ENCODE assay signal across 13 cellular contexts in genomic region chr6:106844930-106845329, GRCh38.
DNase-seq lines count a peak whose midpoint lies in the region; ATAC-seq and TF ChIP-seq lines count a peak whose summit lies in the region.
"Had no signal": no experiment of that assay in that cellular context is flagged by ENCODE, and none has a peak within 500 bp of the region (broad histone marks: within the 10 kb centered on the region; RNA-seq: fewer than 3 reads in every experiment).

No MANE protein-coding gene starts in this region.

- no peaks in the 10 kb centered on the region for H3K4me1 ChIP-seq in endodermal cell (ENCODE audit: control insufficient read depth, insufficient read depth, low read length)
- no peaks in the 10 kb centered on the region for H3K4me1 ChIP-seq in right atrium auricular region

- no peaks in the 10 kb centered on the region for H3K36me3 Mint-ChIP-seq in endodermal cell (ENCODE audit: low read depth)

- H3K27ac Mint-ChIP-seq in endodermal cell = no peak overlapping the region
- H3K27ac Mint-ChIP-seq: activated CD4-positive, alpha-beta T cell treated with anti-CD3 and anti-CD28 coated beads, Interleukin-2, amount 10 ng/mL, durations not matched to agents 24 days and 14 days; activated naive CD4-positive, alpha-beta T cell treated with anti-CD3 and anti-CD28 coated beads for 36 hours had no signal

- peaks cover 5% of the 10 kb centered on the region for H3K4me1 Mint-ChIP-seq in endodermal cell

- peaks cover 4% of the 10 kb centered on the region for H3K27me3 Mint-ChIP-seq in endodermal cell (ENCODE audit: insufficient read depth)

- ATAC-seq in HG02623 (IDR thresholded peaks at IDR 0.05; ENCODE audit: unreplicated experiment) (peak; percentile 69), HG03432 (IDR thresholded peaks at IDR 0.05; ENCODE audit: unreplicated experiment) (peak; percentile 76)

- H3K36me3 ChIP-seq in endodermal cell (ENCODE audit: control insufficient read depth, insufficient read depth, low read length) = no peaks in the 10 kb centered on the region
- no peaks in the 10 kb centered on the region for H3K36me3 ChIP-seq in right atrium auricular region

- H3K4me3 ChIP-seq in endodermal cell (ENCODE audit: low read length) = no peak overlapping the region
- H3K4me3 ChIP-seq in right atrium auricular region = no peak overlapping the region

- H3K27ac ChIP-seq in endodermal cell (ENCODE audit: low read depth, low read length) (no peak overlapping the region), right atrium auricular region (no peak overlapping the region)

- no peak overlapping the region for H3K9ac ChIP-seq in endodermal cell (ENCODE audit: extremely low read depth, low read length, poor library complexity, severe bottlenecking)

- H3K9me3 ChIP-seq in endodermal cell (ENCODE audit: control insufficient read depth, low read length) = no peaks in the 10 kb centered on the region
- no peaks in the 10 kb centered on the region for H3K9me3 ChIP-seq in right atrium auricular region

- no peak overlapping the region for H3K4me3 Mint-ChIP-seq in endodermal cell
- H3K4me3 Mint-ChIP-seq: activated CD4-positive, alpha-beta T cell treated with anti-CD3 and anti-CD28 coated beads, Interleukin-2, amount 10 ng/mL, durations not matched to agents 24 days and 14 days; activated naive CD4-positive, alpha-beta T cell treated with anti-CD3 and anti-CD28 coated beads for 36 hours had no signal

- TF ChIP-seq CTCF in GM10266 (IDR thresholded peaks at IDR 0.05; ENCODE audit: control insufficient read depth, insufficient read depth, low read depth, missing control alignments) = no peak
- TF ChIP-seq CTCF in endodermal cell (conservative IDR thresholded peaks at IDR 0.05) = no peak
- TF ChIP-seq CTCF in right atrium auricular region (IDR thresholded peaks at IDR 0.05) = no peak

- no peaks in the 10 kb centered on the region for H3K9me3 Mint-ChIP-seq in endodermal cell
- H3K9me3 Mint-ChIP-seq: activated CD4-positive, alpha-beta T cell treated with anti-CD3 and anti-CD28 coated beads, Interleukin-2, amount 10 ng/mL, durations not matched to agents 24 days and 14 days; activated naive CD4-positive, alpha-beta T cell treated with anti-CD3 and anti-CD28 coated beads for 36 hours had no signal

- H3K27me3 ChIP-seq in endodermal cell (ENCODE audit: control insufficient read depth, insufficient read depth, low read length, poor library complexity, severe bottlenecking) = no peaks in the 10 kb centered on the region
- no peaks in the 10 kb centered on the region for H3K27me3 ChIP-seq in right atrium auricular region

- DNase-seq in GM10266 (ENCODE audit: extremely low spot score) (peak; percentile 53), GM19238 (ENCODE audit: insufficient read length, low spot score) (peak; percentile 24), endodermal cell (no peak), right atrium auricular region (ENCODE audit: low spot score) (no peak), NCI-H69 (lab: John Stamatoyannopoulos, UW) (no peak), DMS79 (lab: John Stamatoyannopoulos, UW) (no peak)
- DNase-seq: ACHN; activated CD4-positive, alpha-beta T cell treated with anti-CD3 and anti-CD28 coated beads, Interleukin-2, amount 10 ng/mL, durations not matched to agents 24 days and 14 days; activated naive CD4-positive, alpha-beta T cell treated with anti-CD3 and anti-CD28 coated beads for 36 hours; caudate nucleus; NCI-H1694 had no signal

Comparison
In these comparisons a context has a peak if more than half of its experiments do, and no peak if none do; other contexts are left out.
1. DNase-seq: peak in GM10266 (single experiment) and GM19238 (single experiment); none in endodermal cell (single experiment), right atrium auricular region (single experiment), NCI-H69 (single experiment) and DMS79 (single experiment).